ENCODE assay signal across 14 cellular contexts in genomic region chr13:109646423-109646822, GRCh38.
DNase-seq lines count a peak whose midpoint lies in the region; ATAC-seq and TF ChIP-seq lines count a peak whose summit lies in the region.
"Had no signal": no experiment of that assay in that cellular context is flagged by ENCODE, and none has a peak within 500 bp of the region (broad histone marks: within the 10 kb centered on the region; RNA-seq: fewer than 3 reads in every experiment).

No MANE protein-coding gene starts in this region.

- peaks cover 29% of the 10 kb centered on the region for H3K4me1 Mint-ChIP-seq in chondrocyte (ENCODE audit: low read depth)
- H3K4me1 Mint-ChIP-seq: stimulated activated naive CD8-positive, alpha-beta T cell treated with anti-CD3 and anti-CD28 coated beads, Interleukin-15, amount 100 ng/mL, for 72 hours had no signal

- H3K9me3 ChIP-seq in WERI-Rb-1 (ENCODE audit: severe bottlenecking) = peaks cover 2% of the 10 kb centered on the region
- H3K9me3 ChIP-seq: SK-N-SH had no signal

- ATAC-seq in GM18517 (IDR thresholded peaks at IDR 0.05; ENCODE audit: unreplicated experiment) = peak; percentile 81
- peak; percentile 82 for ATAC-seq in GM21529 (IDR thresholded peaks at IDR 0.05; ENCODE audit: unreplicated experiment)
- peak; percentile 61 for ATAC-seq in HG03108 (IDR thresholded peaks at IDR 0.05; ENCODE audit: unreplicated experiment)
- ATAC-seq: stimulated activated naive CD8-positive, alpha-beta T cell treated with anti-CD3 and anti-CD28 coated beads, Interleukin-15, amount 100 ng/mL, for 72 hours had no signal

- no peak overlapping the region for H3K4me3 Mint-ChIP-seq in chondrocyte (ENCODE audit: unreplicated experiment)
- H3K4me3 Mint-ChIP-seq: IgD-negative memory B cell; stimulated activated naive CD8-positive, alpha-beta T cell treated with anti-CD3 and anti-CD28 coated beads, Interleukin-15, amount 100 ng/mL, for 72 hours had no signal

- H3K4me3 ChIP-seq in WERI-Rb-1 (ENCODE audit: low read depth, low read length) = no peak overlapping the region

- no peaks in the 10 kb centered on the region for H3K27me3 Mint-ChIP-seq in chondrocyte (ENCODE audit: low read depth)
- H3K27me3 Mint-ChIP-seq: IgD-negative memory B cell; stimulated activated naive CD8-positive, alpha-beta T cell treated with anti-CD3 and anti-CD28 coated beads, Interleukin-15, amount 100 ng/mL, for 72 hours had no signal

- no peak overlapping the region for H3K27ac ChIP-seq in WERI-Rb-1
- H3K27ac ChIP-seq: VCaP had no signal

- no peaks in the 10 kb centered on the region for H3K36me3 ChIP-seq in WERI-Rb-1

- H3K27me3 ChIP-seq in WERI-Rb-1 (ENCODE audit: insufficient read depth, low read depth, severe bottlenecking) = no peaks in the 10 kb centered on the region

- DNase-seq in chondrocyte (ENCODE audit: low spot score) = no peak
- no peak for DNase-seq in WERI-Rb-1
- DNase-seq in islet precursor cell = no peak
- no peak for DNase-seq in NCI-H345 treated with DMSO at 0.1 percent for 48 hours (lab: John Stamatoyannopoulos, UW; ENCODE audit: unreplicated experiment)
- no peak for DNase-seq in CD1c-positive myeloid dendritic cell (ENCODE audit: extremely low spot score)
- DNase-seq: amniotic stem cell; kidney; SK-N-SH; stimulated activated naive CD8-positive, alpha-beta T cell treated with anti-CD3 and anti-CD28 coated beads, Interleukin-15, amount 100 ng/mL, for 72 hours had no signal

- no peaks in the 10 kb centered on the region for H3K36me3 Mint-ChIP-seq in chondrocyte (ENCODE audit: low read depth)

- H3K9me3 Mint-ChIP-seq in chondrocyte (ENCODE audit: low read depth) = peaks cover 6% of the 10 kb centered on the region

- H3K27ac Mint-ChIP-seq in chondrocyte (ENCODE audit: unreplicated experiment) = peak overlapping the region; percentile 12
- H3K27ac Mint-ChIP-seq: IgD-negative memory B cell; stimulated activated naive CD8-positive, alpha-beta T cell treated with anti-CD3 and anti-CD28 coated beads, Interleukin-15, amount 100 ng/mL, for 72 hours had no signal

- TF ChIP-seq CTCF in chondrocyte (IDR thresholded peaks at IDR 0.05) (no peak), WERI-Rb-1 (IDR thresholded peaks at IDR 0.05; ENCODE audit: low read depth, low read length) (no peak)
